8 cellular contexts compared by ENCODE assay signal in the genomic region with DNA sequence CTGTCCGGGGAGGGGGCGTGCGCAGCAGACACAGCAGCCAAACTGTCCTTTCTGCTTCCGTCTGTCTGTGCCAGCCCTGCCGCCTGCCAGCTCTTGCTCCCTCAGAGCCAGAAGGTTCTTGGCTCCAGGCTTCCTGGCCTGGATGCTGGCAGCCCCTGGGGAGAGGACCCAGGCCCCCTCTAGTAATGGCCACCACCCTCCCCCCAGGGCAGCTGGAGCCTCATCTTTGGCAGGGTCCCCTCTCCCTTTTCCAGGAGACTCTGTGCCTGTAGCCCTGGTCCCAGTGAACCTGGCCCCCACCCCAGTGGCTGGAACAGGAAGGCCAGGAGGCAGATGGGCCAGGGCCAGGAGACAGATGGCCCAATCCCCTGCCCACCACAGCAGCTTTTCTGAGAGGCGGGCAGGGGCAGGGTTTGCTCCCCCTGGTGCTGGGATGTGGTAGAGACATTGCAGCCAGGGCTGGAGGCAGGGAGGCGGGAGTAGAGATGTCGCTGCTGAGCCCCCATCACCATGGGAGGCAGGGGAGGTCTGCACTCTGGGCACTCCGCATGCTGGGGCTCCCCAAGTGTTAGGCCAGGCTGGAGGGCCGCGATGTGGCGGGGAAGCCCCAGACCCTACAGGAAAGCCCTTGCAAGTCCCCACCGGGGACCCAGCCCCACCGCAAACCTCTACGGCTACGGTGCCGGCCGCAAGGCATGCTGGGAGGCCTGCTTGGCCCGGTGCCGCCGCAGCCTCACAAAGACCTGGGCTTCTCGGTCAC.
DNase-seq lines count a peak whose midpoint lies in the region; ATAC-seq lines count a peak whose summit lies in the region.

No MANE protein-coding gene starts in this region.

- DNase-seq in 8988T (peak; percentile 89), NCI-H526 (lab: John Stamatoyannopoulos, UW) (peak; percentile 62 to 84), midbrain (lab: John Stamatoyannopoulos, UW) (peak; percentile 76)
- DNase-seq in activated CD8-positive, alpha-beta memory T cell treated with anti-CD3 and anti-CD28 coated beads, Interleukin-2, amount 50 U/mL, for 24 hours (ENCODE audit: extremely low read depth) = peak; percentile 46
- DNase-seq in effector memory CD8-positive, alpha-beta T cell = peak; percentile 57 to 80 (median 74)

- H3K4me3 Mint-ChIP-seq in effector memory CD8-positive, alpha-beta T cell = peak overlapping the region; percentile 46 to 72
- H3K4me3 Mint-ChIP-seq in stimulated activated memory B cell treated with anti-CD40 and anti-IgM and Interleukin-4, amounts not matched to agents 10 μg/mL and 1 μg/mL and 100 μg/mL, for 72 hours = peak overlapping the region; percentile 55

- peaks cover 51% of the 10 kb centered on the region for H3K36me3 Mint-ChIP-seq in effector memory CD8-positive, alpha-beta T cell (ENCODE audit: insufficient read depth)
- peaks cover 32% of the 10 kb centered on the region for H3K36me3 Mint-ChIP-seq in stimulated activated memory B cell treated with anti-CD40 and anti-IgM and Interleukin-4, amounts not matched to agents 10 μg/mL and 1 μg/mL and 100 μg/mL, for 72 hours

- no peaks in the 10 kb centered on the region for H3K9me3 Mint-ChIP-seq in effector memory CD8-positive, alpha-beta T cell
- no peaks in the 10 kb centered on the region for H3K9me3 Mint-ChIP-seq in stimulated activated memory B cell treated with anti-CD40 and anti-IgM and Interleukin-4, amounts not matched to agents 10 μg/mL and 1 μg/mL and 100 μg/mL, for 72 hours

- peak; percentile 39 for ATAC-seq in GM21619 (IDR thresholded peaks at IDR 0.05; ENCODE audit: unreplicated experiment)
- peak; percentile 69 for ATAC-seq in effector memory CD8-positive, alpha-beta T cell (replicated peaks)
- peak; percentile 77 for ATAC-seq in stimulated activated memory B cell treated with anti-CD40 and anti-IgM and Interleukin-4, amounts not matched to agents 10 μg/mL and 1 μg/mL and 100 μg/mL, for 72 hours
- no peak for ATAC-seq in GM18498 (IDR thresholded peaks at IDR 0.05; ENCODE audit: unreplicated experiment)

- H3K27ac Mint-ChIP-seq in effector memory CD8-positive, alpha-beta T cell = peak overlapping the region; percentile 79 to 94
- H3K27ac Mint-ChIP-seq in stimulated activated memory B cell treated with anti-CD40 and anti-IgM and Interleukin-4, amounts not matched to agents 10 μg/mL and 1 μg/mL and 100 μg/mL, for 72 hours = peak overlapping the region; percentile 80

- no peaks in the 10 kb centered on the region for H3K27me3 Mint-ChIP-seq in effector memory CD8-positive, alpha-beta T cell
- no peaks in the 10 kb centered on the region for H3K27me3 Mint-ChIP-seq in stimulated activated memory B cell treated with anti-CD40 and anti-IgM and Interleukin-4, amounts not matched to agents 10 μg/mL and 1 μg/mL and 100 μg/mL, for 72 hours

- H3K4me1 Mint-ChIP-seq in effector memory CD8-positive, alpha-beta T cell (ENCODE audit: low read depth in 2 of 2) = peaks cover 8 to 19% of the 10 kb centered on the region in 2 donors
- H3K4me1 Mint-ChIP-seq in stimulated activated memory B cell treated with anti-CD40 and anti-IgM and Interleukin-4, amounts not matched to agents 10 μg/mL and 1 μg/mL and 100 μg/mL, for 72 hours = peaks cover 25% of the 10 kb centered on the region
